ENCODE assay signal across 8 cellular contexts in the genomic region with DNA sequence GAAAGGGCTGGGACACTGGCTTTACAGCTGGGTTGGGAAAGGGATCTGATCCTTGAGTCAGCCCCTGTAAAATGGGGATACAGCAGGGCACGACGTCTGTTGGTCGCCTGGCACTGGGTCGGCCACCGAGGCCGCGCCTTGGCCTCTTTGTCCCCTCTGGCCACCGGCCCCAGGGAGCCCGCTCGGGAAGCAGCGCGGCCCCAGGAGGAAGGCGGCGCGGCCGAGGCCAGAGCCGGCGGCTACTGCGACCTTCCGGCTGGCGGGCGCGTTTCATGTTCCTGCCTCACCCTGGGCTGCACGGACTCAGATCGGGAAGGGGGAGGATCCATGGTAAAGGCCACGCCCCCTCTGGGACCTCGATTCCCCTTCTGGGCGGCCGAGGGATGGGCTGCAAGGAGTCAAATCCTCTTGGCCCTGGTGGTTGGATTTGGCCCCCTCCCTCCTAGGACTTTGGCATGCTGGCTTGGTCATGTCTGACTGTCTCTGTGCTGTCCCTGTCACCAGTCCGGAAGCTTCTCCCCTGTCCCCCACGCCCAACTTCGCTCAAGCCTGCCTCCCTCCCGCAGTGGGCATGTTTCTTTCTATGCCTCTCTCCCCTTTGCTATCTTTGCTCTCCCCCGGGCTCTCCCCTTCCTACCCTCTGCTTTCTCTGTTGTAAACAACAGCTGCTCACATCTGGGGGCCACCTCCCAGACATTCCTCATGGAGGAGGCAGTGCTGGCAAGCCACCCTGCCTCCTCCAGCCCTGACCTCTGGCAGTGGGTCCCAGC. TPM values are rescaled to one million over a fixed set of nuclear protein-coding genes. Genes with fewer than 3 reads are reported as not detected.
A peak's percentile ranks its signal among the peaks of the same experiment; 100 is the strongest.
DNase-seq lines count a peak whose midpoint lies in the region; ATAC-seq, FAIRE-seq and TF ChIP-seq lines count a peak whose summit lies in the region.

No MANE protein-coding gene starts in this region.

- DNase-seq in Caco-2 (peak; percentile 76 to 82), Peyer's patch (peak; percentile 39 to 86 (median 80)), glutamatergic neuron (peak; percentile 84), RCC 7860 (ENCODE audit: low spot score) (no peak), mammary epithelial cell (no peak)
- DNase-seq in stimulated activated CD4-positive, alpha-beta T cell treated with anti-CD3 and anti-CD28 coated beads, Interleukin-4, amount 100 ng/mL, for 24 hours, result no peak

- H3K27ac ChIP-seq in Peyer's patch (peak overlapping the region; percentile 62 to 86 (median 79)), mammary epithelial cell (ENCODE audit: insufficient read depth, low read depth, low read length) (no peak overlapping the region)

- H3K4me2 ChIP-seq in mammary epithelial cell (ENCODE audit: insufficient read depth, low read depth, low read length), result no peak overlapping the region

- H3K36me3 ChIP-seq in Caco-2 (ENCODE audit: control insufficient read depth, insufficient read depth, low read length) (no peaks in the 10 kb centered on the region), Peyer's patch (no peaks in the 10 kb centered on the region), neuron (ENCODE audit: insufficient read depth, low read length) (no peaks in the 10 kb centered on the region), mammary epithelial cell (ENCODE audit: insufficient read depth, low read length) (peaks cover 4% of the 10 kb centered on the region)

- H3K36me3 Mint-ChIP-seq in Caco-2 (ENCODE audit: insufficient read depth, unreplicated experiment) (peaks cover 10% of the 10 kb centered on the region), glutamatergic neuron (ENCODE audit: unreplicated experiment) (no peaks in the 10 kb centered on the region)

- ATAC-seq in GM21825 (IDR thresholded peaks at IDR 0.05; ENCODE audit: unreplicated experiment), result no peak

- H3K27me3 ChIP-seq in Caco-2 (replicated peaks; ENCODE audit: control insufficient read depth, insufficient read depth, low read length), result no peaks in the 10 kb centered on the region
- H3K27me3 ChIP-seq in Peyer's patch, result no peaks in the 10 kb centered on the region
- H3K27me3 ChIP-seq in neuron (ENCODE audit: insufficient read depth, low read length), result no peaks in the 10 kb centered on the region
- no peaks in the 10 kb centered on the region for H3K27me3 ChIP-seq in mammary epithelial cell (ENCODE audit: insufficient read depth, low read length)

- no peaks in the 10 kb centered on the region for H3K27me3 Mint-ChIP-seq in Caco-2 (ENCODE audit: insufficient read depth, unreplicated experiment)
- peaks cover 8% of the 10 kb centered on the region for H3K27me3 Mint-ChIP-seq in glutamatergic neuron (ENCODE audit: unreplicated experiment)

- dilution Hi-C loops in mammary epithelial cell (cut with HindIII; ENCODE audit: low sequenced_read_pairs), result no loop called here

- no TSS peak for BruUV-seq in Caco-2 (replicated peaks; lab: Mats Ljungman, UMichigan)
- BruUV-seq in mammary epithelial cell (replicated peaks; lab: Mats Ljungman, UMichigan), result no TSS peak

- FAIRE-seq in RCC 7860 (lab: Jason Lieb, UNC), result no peak

- TF ChIP-seq POLR2A in Peyer's patch (IDR thresholded peaks at IDR 0.05), result peak in 1 of 2 donors; percentile 42

- H3K9me3 ChIP-seq in Caco-2 (no peaks in the 10 kb centered on the region), Peyer's patch (no peaks in the 10 kb centered on the region), neuron (ENCODE audit: low read length) (no peaks in the 10 kb centered on the region), mammary epithelial cell (replicated peaks; ENCODE audit: insufficient read depth, low read length) (no peaks in the 10 kb centered on the region)

- H3K9ac ChIP-seq in mammary epithelial cell (ENCODE audit: insufficient read depth, low read length), result no peak overlapping the region

- WGBS in mammary epithelial cell (ENCODE audit: low coverage, missing lambda C conversion rate), result 37% methylated on average over 18 of the region's 34 CpGs

- CTCF ChIA-PET in Caco-2 (lab: Charles Lee), result no interaction called here
- CTCF ChIA-PET in mammary epithelial cell (lab: Charles Lee; ENCODE audit: low non-redundant PET), result no interaction called here

- no peaks in the 10 kb centered on the region for H3K9me3 Mint-ChIP-seq in Caco-2 (ENCODE audit: unreplicated experiment)
- no peaks in the 10 kb centered on the region for H3K9me3 Mint-ChIP-seq in glutamatergic neuron (ENCODE audit: unreplicated experiment)

- H3K4me1 Mint-ChIP-seq in Caco-2 (ENCODE audit: low read depth, unreplicated experiment) (peaks cover 10% of the 10 kb centered on the region), glutamatergic neuron (ENCODE audit: low read depth, unreplicated experiment) (peaks cover 2% of the 10 kb centered on the region)

- intact Hi-C loops in Caco-2 (cut with micrococcal nuclease; ENCODE audit: unreplicated experiment) (no loop called here), mammary epithelial cell (cut with micrococcal nuclease) (no loop called here)

- TF ChIP-seq CTCF in Caco-2 (IDR thresholded peaks at IDR 0.05; ENCODE audit: insufficient read depth in 1 of 2, low read depth in 1 of 2, low read length in 1 of 2, severe bottlenecking in 1 of 2, unreplicated experiment in 1 of 2) (no peak), Peyer's patch (IDR thresholded peaks at IDR 0.05) (no peak), glutamatergic neuron (IDR thresholded peaks at IDR 0.05; ENCODE audit: partially characterized antibody, unreplicated experiment) (no peak), mammary epithelial cell (conservative IDR thresholded peaks at IDR 0.05 in 1 of 2, IDR thresholded peaks at IDR 0.05 in 1 of 2; ENCODE audit: extremely low read depth in 1 of 2, insufficient read depth in 1 of 2, low read depth in 1 of 2, low read length in 2 of 2) (no peak)

- H3K4me1 ChIP-seq in Caco-2 (no peaks in the 10 kb centered on the region), Peyer's patch (peaks cover 0 to 27% (median 0%) of the 10 kb centered on the region in 4 donors), neuron (ENCODE audit: insufficient read depth, low read length) (peaks cover 4% of the 10 kb centered on the region), mammary epithelial cell (ENCODE audit: insufficient read depth, low read length) (no peaks in the 10 kb centered on the region)

- no peaks in the 10 kb centered on the region for H3K79me2 ChIP-seq in mammary epithelial cell (ENCODE audit: insufficient read depth, low read length)

- POLR2A ChIA-PET in Caco-2 (lab: Charles Lee), result no interaction called here

- peak overlapping the region; percentile 30 for H3K4me3 ChIP-seq in Caco-2 (ENCODE audit: low read depth, low read length)
- H3K4me3 ChIP-seq in Peyer's patch, result peak overlapping the region in 2 of 4 donors; percentile 23 to 39
- peak overlapping the region; percentile 38 for H3K4me3 ChIP-seq in neuron (ENCODE audit: low read length)
- no peak overlapping the region for H3K4me3 ChIP-seq in mammary epithelial cell (replicated peaks in 1 of 3; ENCODE audit: insufficient read depth in 1 of 3, low read depth in 2 of 3, low read length in 3 of 3)

- H3K4me3 Mint-ChIP-seq in Caco-2 (ENCODE audit: unreplicated experiment) (peak overlapping the region; percentile 63), glutamatergic neuron (ENCODE audit: unreplicated experiment) (peak overlapping the region; percentile 76)

- no peaks in the 10 kb centered on the region for H4K20me1 ChIP-seq in mammary epithelial cell (ENCODE audit: insufficient read depth, low read length)

- H2AFZ ChIP-seq in neuron (ENCODE audit: low read depth, low read length), result peak overlapping the region; percentile 56
- no peak overlapping the region for H2AFZ ChIP-seq in mammary epithelial cell (ENCODE audit: low read depth, low read length)

- H3K27ac Mint-ChIP-seq in Caco-2 (ENCODE audit: unreplicated experiment), result peak overlapping the region; percentile 9
- H3K27ac Mint-ChIP-seq in glutamatergic neuron (ENCODE audit: unreplicated experiment), result peak overlapping the region; percentile 17

- in situ Hi-C loops in mammary epithelial cell (cut with MboI; ENCODE audit: low sequenced_read_pairs in 2 of 2), result no loop called here

RNA-seq across cellular contexts. Expression of a gene that starts 25.8 kb away (rescaled TPM):
- total RNA-seq in Caco-2 (2022) (54.4 and 57.3 TPM in 2 replicates), Peyer's patch (100 to 1,000 TPM in 1 of 4 donors, 10 to 100 TPM in 3; 46.1 to 105 (median 71.5) TPM), glutamatergic neuron (ENCODE audit: unreplicated experiment) (44.2 TPM), mammary epithelial cell (10 to 100 TPM; 59.5 to 85.8 TPM)
- 56.0 TPM for polyA plus RNA-seq in mammary epithelial cell
- 43.0 TPM for polyA minus RNA-seq in mammary epithelial cell

RNA-seq across cellular contexts. Expression of a gene that starts 26.0 kb away (rescaled TPM):
- total RNA-seq in Caco-2 (2022) (0.18 and 0.53 TPM in 2 replicates), Peyer's patch (10 to 100 TPM in 3 of 4 donors, 1 to 10 TPM in 1; 7.0 to 49.5 (median 25.0) TPM), glutamatergic neuron (ENCODE audit: unreplicated experiment) (not detected), mammary epithelial cell (10 to 100 TPM in 1 of 2 donors, 1 to 10 TPM in 1; 4.0 to 32.2 TPM)
- 15.1 TPM for polyA plus RNA-seq in mammary epithelial cell
- polyA minus RNA-seq in mammary epithelial cell, result 29.8 TPM

RNA-seq across cellular contexts. Expression of a gene that starts 42.6 kb away (rescaled TPM):
- total RNA-seq in Caco-2 (2022) (47.9 and 48.2 TPM in 2 replicates), Peyer's patch (100 to 1,000 TPM in 1 of 4 donors, 10 to 100 TPM in 3; 53.6 to 116 (median 83.9) TPM), glutamatergic neuron (ENCODE audit: unreplicated experiment) (83.9 TPM), mammary epithelial cell (10 to 100 TPM; 63.5 to 71.6 TPM)
- 73.8 TPM for polyA plus RNA-seq in mammary epithelial cell
- 66.3 TPM for polyA minus RNA-seq in mammary epithelial cell

RNA-seq across cellular contexts. Expression of a gene that starts 49.0 kb away (rescaled TPM):
- total RNA-seq in Caco-2 (2022) (39.2 and 41.5 TPM in 2 replicates), Peyer's patch (10 to 100 TPM in 3 of 4 donors, 1 to 10 TPM in 1; 2.5 to 22.3 (median 18.4) TPM), glutamatergic neuron (ENCODE audit: unreplicated experiment) (121 TPM), mammary epithelial cell (10 to 100 TPM; 42.0 to 57.9 TPM)
- polyA plus RNA-seq in mammary epithelial cell, result 65.8 TPM
- 52.1 TPM for polyA minus RNA-seq in mammary epithelial cell

RNA-seq across cellular contexts. Expression of a gene that starts 50.0 kb away (rescaled TPM):
- total RNA-seq in Caco-2 (2022) (0.34 TPM in 1 of 2 replicates, not detected in the other), Peyer's patch (10 to 100 TPM in 1 of 4 donors, 1 to 10 TPM in 3; 1.4 to 22.3 (median 4.1) TPM), glutamatergic neuron (ENCODE audit: unreplicated experiment) (71.7 TPM), mammary epithelial cell (under 1 TPM; under 0.01 to 0.19 TPM)
- 0.08 TPM for polyA plus RNA-seq in mammary epithelial cell
- not detected for polyA minus RNA-seq in mammary epithelial cell

Comparison
In these comparisons a context has a peak if more than half of its experiments do, and no peak if none do; other contexts are left out.
1. DNase-seq: peak in Caco-2 (2 of 2), Peyer's patch (3 of 3) and glutamatergic neuron (single experiment); none in RCC 7860 (single experiment), mammary epithelial cell (single experiment) and stimulated activated CD4-positive, alpha-beta T cell treated with anti-CD3 and anti-CD28 coated beads, Interleukin-4, amount 100 ng/mL, for 24 hours (single experiment).
2. H3K4me3 ChIP-seq: peak in Caco-2 (single experiment) and neuron (single experiment); none in mammary epithelial cell (0 of 3).